In genomic region chr13:39959497-39959896, GRCh38 we compare ENCODE assay signal across 20 cellular contexts.
A peak's percentile ranks its signal among the peaks of the same experiment; 100 is the strongest.
DNase-seq lines count a peak whose midpoint lies in the region; ATAC-seq, FAIRE-seq and TF ChIP-seq lines count a peak whose summit lies in the region.
"Had no signal": no experiment of that assay in that cellular context is flagged by ENCODE, and none has a peak within 500 bp of the region (broad histone marks: within the 10 kb centered on the region; RNA-seq: fewer than 3 reads in every experiment).

No MANE protein-coding gene starts in this region.

- 44% methylated on average over 3 of the region's 3 CpGs for WGBS in right lobe of liver (ENCODE audit: insufficient coverage, low coverage, low lambda C conversion rate, missing lambda C conversion rate)
- WGBS in HepG2 (ENCODE audit: low lambda C conversion rate): 35% methylated on average over 3 of the region's 3 CpGs
- 54% methylated on average over 3 of the region's 3 CpGs for WGBS in mesenchymal stem cell

- CTCF ChIA-PET in HepG2 (lab: Yijun Ruan, JAX; ENCODE audit: low intra/inter-chr PET ratio, low total read pairs): no interaction called here

- DNase-seq in right lobe of liver (no peak), HepG2 (ENCODE audit: low spot score) (no peak), amniotic epithelial cell (ENCODE audit: low read depth) (peak; percentile 12), left ventricle myocardium superior (no peak), AML-193 (lab: John Stamatoyannopoulos, UW) (no peak), occipital lobe (lab: John Stamatoyannopoulos, UW) (no peak), mesenchymal stem cell (no peak)
- DNase-seq: Calu3, DMS53, IMR-90, Karpas-422, NCI-H1105, NCI-H1694 treated with DMSO at 0.1 percent for 48 hours, NCI-H2107, NCI-H2227 treated with DMSO at 0.1 percent for 48 hours, NCI-H524, Peyer's patch, SHP77 treated with DMSO at 0.1 percent for 48 hours had no signal

- no peaks in the 10 kb centered on the region for H3K79me1 ChIP-seq in mesenchymal stem cell (replicated peaks; ENCODE audit: low read length, poor library complexity, severe bottlenecking)

- TF ChIP-seq CTCF in right lobe of liver (IDR thresholded peaks at IDR 0.05) (no peak), HepG2 (CRISPR knock-in tag; IDR thresholded peaks at IDR 0.05) (no peak)

- H3K36me3 ChIP-seq in right lobe of liver (no peaks in the 10 kb centered on the region), HepG2 (replicated peaks in 1 of 2; ENCODE audit: control insufficient read depth in 1 of 2, insufficient read depth in 2 of 2, low read length in 2 of 2) (no peaks in the 10 kb centered on the region), mesenchymal stem cell (ENCODE audit: control insufficient read depth in 1 of 2, insufficient read depth in 2 of 2, low read depth in 1 of 2, low read length in 2 of 2) (no peaks in the 10 kb centered on the region)
- H3K36me3 ChIP-seq: Peyer's patch had no signal

- ATAC-seq in right lobe of liver: peak in 3 of 4 donors; percentile 30 to 52 (median 45)
- ATAC-seq in HepG2: no peak
- ATAC-seq in left ventricle myocardium superior: peak; percentile 59
- ATAC-seq in HG02884 (IDR thresholded peaks at IDR 0.05; ENCODE audit: unreplicated experiment): no peak

- intact Hi-C loops in right lobe of liver (cut with DNase I): no loop called here
- intact Hi-C loops in HepG2 (cut with micrococcal nuclease; ENCODE audit: unreplicated experiment): no loop called here
- intact Hi-C loops in left ventricle myocardium superior (cut with micrococcal nuclease): no loop called here

- H4K8ac ChIP-seq in mesenchymal stem cell (ENCODE audit: low read length): no peak overlapping the region

- H3K27ac ChIP-seq in right lobe of liver (no peak overlapping the region), HepG2 (ENCODE audit: extremely low read length, insufficient read depth, low read length) (no peak overlapping the region), mesenchymal stem cell (ENCODE audit: low read length, poor library complexity, severe bottlenecking) (no peak overlapping the region)
- H3K27ac ChIP-seq: Peyer's patch had no signal

- in situ Hi-C loops in HepG2 (cut with HindIII; ENCODE audit: extremely low pct_ligation_motif_present, low pct_unique_long_range_greater_than_20kb): no loop called here

- no peak for FAIRE-seq in HepG2 (lab: Jason Lieb, UNC)
- FAIRE-seq: GM19239 had no signal

- TF ChIP-seq POLR2A in right lobe of liver (IDR thresholded peaks at IDR 0.05) (no peak), HepG2 (IDR thresholded peaks at IDR 0.05; ENCODE audit: insufficient read depth in 1 of 2, low read depth in 2 of 2, low read length in 2 of 2) (no peak)

- TF ChIP-seq RAD21 in HepG2 (CRISPR knock-in tag; IDR thresholded peaks at IDR 0.05): no peak

- no peak overlapping the region for H2BK15ac ChIP-seq in mesenchymal stem cell (ENCODE audit: low read depth, poor library complexity, severe bottlenecking)

- no peak overlapping the region for H3K14ac ChIP-seq in mesenchymal stem cell (ENCODE audit: low read length in 2 of 2)

- H2AFZ ChIP-seq in HepG2 (ENCODE audit: low read length): no peak overlapping the region
- no peak overlapping the region for H2AFZ ChIP-seq in mesenchymal stem cell (ENCODE audit: low read depth, low read length)

- H2AK5ac ChIP-seq in mesenchymal stem cell (ENCODE audit: low read length, severe bottlenecking): no peak overlapping the region

- no peak overlapping the region for H2BK5ac ChIP-seq in mesenchymal stem cell (ENCODE audit: low read depth, low read length, poor library complexity, severe bottlenecking)

- H3K9ac ChIP-seq in HepG2 (ENCODE audit: insufficient read depth, low read depth, low read length) (no peak overlapping the region), mesenchymal stem cell (ENCODE audit: low read length) (no peak overlapping the region)

- H3K4me1 ChIP-seq in right lobe of liver: no peaks in the 10 kb centered on the region
- H3K4me1 ChIP-seq in HepG2 (ENCODE audit: insufficient read depth, low read length): no peaks in the 10 kb centered on the region
- H3K4me1 ChIP-seq in mesenchymal stem cell (ENCODE audit: control insufficient read depth, insufficient read depth, low read depth, low read length): no peaks in the 10 kb centered on the region
- H3K4me1 ChIP-seq: Peyer's patch had no signal

- no peak overlapping the region for H2BK12ac ChIP-seq in mesenchymal stem cell (ENCODE audit: low read length in 2 of 2)

- H3K4me3 ChIP-seq in right lobe of liver: no peak overlapping the region
- no peak overlapping the region for H3K4me3 ChIP-seq in HepG2 (replicated peaks in 1 of 3; ENCODE audit: insufficient read depth in 1 of 3, low read depth in 2 of 3, low read length in 3 of 3)
- no peak overlapping the region for H3K4me3 ChIP-seq in mesenchymal stem cell (ENCODE audit: insufficient read depth in 1 of 2, low read depth in 1 of 2, low read length in 2 of 2)
- H3K4me3 ChIP-seq: Peyer's patch had no signal

- no peak overlapping the region for H3K23ac ChIP-seq in mesenchymal stem cell (ENCODE audit: low read length in 2 of 2)

- no TSS peak for BruUV-seq in HepG2 (replicated peaks; lab: Mats Ljungman, UMichigan)

- H3K4ac ChIP-seq in mesenchymal stem cell (ENCODE audit: low read depth in 1 of 2, low read length in 2 of 2): no peak overlapping the region

- H4K91ac ChIP-seq in mesenchymal stem cell (ENCODE audit: low read length): no peak overlapping the region

- no peaks in the 10 kb centered on the region for H3K79me2 ChIP-seq in HepG2 (ENCODE audit: insufficient read depth, low read length)

- no peak for TF ChIP-seq EP300 in HepG2 (IDR thresholded peaks at IDR 0.05; ENCODE audit: low read depth in 2 of 2, low read length in 2 of 2)
- no peak for TF ChIP-seq EP300 in HepG2 (CRISPR knock-in tag; IDR thresholded peaks at IDR 0.05; ENCODE audit: borderline replicate concordance)

- H3K9me3 ChIP-seq in right lobe of liver (no peaks in the 10 kb centered on the region), HepG2 (ENCODE audit: low read length) (no peaks in the 10 kb centered on the region), mesenchymal stem cell (ENCODE audit: control insufficient read depth, low read length) (no peaks in the 10 kb centered on the region)
- H3K9me3 ChIP-seq: Peyer's patch had no signal

- POLR2A ChIA-PET in HepG2 (lab: Yijun Ruan, JAX): no interaction called here

- H3K18ac ChIP-seq in mesenchymal stem cell (ENCODE audit: low read depth in 1 of 2, low read length in 2 of 2): no peak overlapping the region

- H2BK120ac ChIP-seq in mesenchymal stem cell (ENCODE audit: low read depth, low read length): no peak overlapping the region

- no peaks in the 10 kb centered on the region for H4K20me1 ChIP-seq in HepG2 (ENCODE audit: insufficient read depth, low read length)

- H3K4me2 ChIP-seq in HepG2 (ENCODE audit: low read depth, low read length) (no peak overlapping the region), mesenchymal stem cell (ENCODE audit: low read length, poor library complexity, severe bottlenecking) (no peak overlapping the region)

- no peaks in the 10 kb centered on the region for H3K27me3 ChIP-seq in right lobe of liver
- H3K27me3 ChIP-seq in HepG2 (ENCODE audit: control insufficient read depth in 1 of 2, insufficient read depth in 2 of 2, low read length in 2 of 2): peaks cover 1 to 8% of the 10 kb centered on the region in 2 experiments; a peak in 1 of 5 replicates
- no peaks in the 10 kb centered on the region for H3K27me3 ChIP-seq in mesenchymal stem cell (ENCODE audit: control insufficient read depth in 1 of 2, insufficient read depth in 1 of 2, low read length in 2 of 2)
- H3K27me3 ChIP-seq: Peyer's patch had no signal

TF ChIP-seq in HepG2, 621 proteins besides CTCF, POLR2A, EP300 and RAD21:
- TF ChIP-seq ZMYM3 (CRISPR knock-in tag; IDR thresholded peaks at IDR 0.05): no peak
- TF ChIP-seq ZNF737 (CRISPR knock-in tag; IDR thresholded peaks at IDR 0.05; ENCODE audit: borderline replicate concordance): no peak
- TF ChIP-seq ZNF543 (CRISPR knock-in tag; IDR thresholded peaks at IDR 0.05): no peak
- no peak for TF ChIP-seq TBX3 (IDR thresholded peaks at IDR 0.05; ENCODE audit: borderline replicate concordance)
- no peak for TF ChIP-seq DPF2 (CRISPR knock-in tag; IDR thresholded peaks at IDR 0.05; ENCODE audit: borderline replicate concordance, low read depth)

Comparison
In these comparisons a context has a peak if more than half of its experiments do, and no peak if none do; other contexts are left out.
1. ATAC-seq: peak in right lobe of liver (3 of 4) and left ventricle myocardium superior (single experiment); none in HepG2 (single experiment) and HG02884 (single experiment).